In the genomic region with DNA sequence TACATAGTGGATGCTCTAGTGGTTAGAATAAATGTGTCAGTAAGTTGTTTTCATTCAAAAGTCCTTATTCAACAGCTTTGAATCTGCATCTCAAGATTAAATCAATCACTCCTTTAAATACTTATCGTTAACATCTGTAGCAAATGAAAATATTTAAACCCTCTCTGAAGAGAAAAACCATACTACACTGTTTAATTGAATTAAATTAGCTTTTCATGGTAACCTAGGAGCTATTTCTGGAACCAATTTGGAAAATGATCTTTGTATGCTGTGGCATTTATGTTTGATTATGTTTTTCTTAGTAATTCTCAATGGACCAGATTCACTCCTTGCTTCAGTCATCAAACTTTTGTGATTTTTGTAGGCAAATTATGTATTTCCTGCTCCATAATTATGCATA, we compare ENCODE assay signal across 26 cellular contexts. TPM values are rescaled to one million over a fixed set of nuclear protein-coding genes. Genes with fewer than 3 reads are reported as not detected.
"Had no signal": no experiment of that assay in that cellular context is flagged by ENCODE, and none has a peak within 500 bp of the region (broad histone marks: within the 10 kb centered on the region; RNA-seq: fewer than 3 reads in every experiment).

No MANE protein-coding gene starts in this region.

- ATAC-seq: activated T-cell treated with anti-CD3 and anti-CD28 coated beads, Interleukin-2, amount 50 U/mL, for 4 hours; activated T-helper 17 cell treated with anti-CD3 and anti-CD28 coated beads, Interleukin-2, amount 50 U/mL, for 72 hours; gastroesophageal sphincter; heart right ventricle had no signal

- H3K27ac ChIP-seq: brain microvascular endothelial cell, coronary artery, dorsolateral prefrontal cortex, heart right ventricle, hepatocyte had no signal

- H3K9me3 ChIP-seq: esophagus muscularis mucosa, gastroesophageal sphincter, heart right ventricle had no signal

- H3K4me2 ChIP-seq: hepatocyte had no signal

- DNase-seq: activated CD4-positive, alpha-beta memory T cell treated with anti-CD3 and anti-CD28 coated beads, Interleukin-2, amount 10 ng/mL, durations not matched to agents 7 days and 5 days; activated CD4-positive, alpha-beta T cell treated with anti-CD3 and anti-CD28 coated beads for 4 hours; activated CD4-positive, alpha-beta T cell treated with anti-CD3 and anti-CD28 coated beads, Interleukin-2, amount 10 ng/mL, durations not matched to agents 7 days and 5 days; activated CD4-positive, alpha-beta T cell treated with anti-CD3 and anti-CD28 coated beads, Interleukin-2, amount 50 U/mL, for 4 hours; activated CD4-positive, CD25-positive, alpha-beta regulatory T cell; activated CD4-positive, CD25-positive, alpha-beta regulatory T cell treated with anti-CD3 and anti-CD28 coated beads, Interleukin-2, amount 50 U/mL, for 72 hours; activated effector memory CD4-positive, alpha-beta T cell treated with Interleukin-2 at 50 U/mL for 16 hours; activated gamma-delta T cell treated with Interleukin-2 at 50 U/mL for 16 hours; activated naive CD4-positive, alpha-beta T cell treated with anti-CD3 and anti-CD28 coated beads, Interleukin-2, amount 50 U/mL, for 16 hours; activated naive CD4-positive, alpha-beta T cell treated with Interleukin-2 at 50 U/mL for 16 hours; activated T-cell treated with anti-CD3 and anti-CD28 coated beads, Interleukin-2, amount 50 U/mL, for 4 hours; anterior cingulate cortex; dorsolateral prefrontal cortex; effector memory CD4-positive, alpha-beta T cell; endodermal cell; erythroblast; foreskin melanocyte; heart right ventricle had no signal

- H3K4me3 ChIP-seq: coronary artery, dorsolateral prefrontal cortex, esophagus muscularis mucosa, gastroesophageal sphincter, heart right ventricle, hepatocyte had no signal

- H3K4me1 ChIP-seq: heart right ventricle had no signal

- FAIRE-seq: astrocyte, bronchial epithelial cell had no signal

- H3K36me3 ChIP-seq: brain microvascular endothelial cell, esophagus muscularis mucosa, gastroesophageal sphincter, heart right ventricle had no signal

RNA-seq across cellular contexts. Expression of gene BMPR1B, which starts 9.7 kb away (rescaled TPM):
- total RNA-seq: activated CD4-positive, alpha-beta memory T cell treated with anti-CD3 and anti-CD28 coated beads, Interleukin-2, amount 10 ng/mL, durations not matched to agents 7 days and 5 days; activated CD4-positive, alpha-beta T cell treated with anti-CD3 and anti-CD28 coated beads, Interleukin-2, amount 10 ng/mL, durations not matched to agents 7 days and 5 days; activated T-cell treated with anti-CD3 and anti-CD28 coated beads, Interleukin-2, amount 50 U/mL, for 4 hours; activated T-helper 17 cell treated with anti-CD3 and anti-CD28 coated beads, Interleukin-2, amount 50 U/mL, for 72 hours had no signal
